Comparison of ENCODE assay signal across 17 cellular contexts in the genomic region with DNA sequence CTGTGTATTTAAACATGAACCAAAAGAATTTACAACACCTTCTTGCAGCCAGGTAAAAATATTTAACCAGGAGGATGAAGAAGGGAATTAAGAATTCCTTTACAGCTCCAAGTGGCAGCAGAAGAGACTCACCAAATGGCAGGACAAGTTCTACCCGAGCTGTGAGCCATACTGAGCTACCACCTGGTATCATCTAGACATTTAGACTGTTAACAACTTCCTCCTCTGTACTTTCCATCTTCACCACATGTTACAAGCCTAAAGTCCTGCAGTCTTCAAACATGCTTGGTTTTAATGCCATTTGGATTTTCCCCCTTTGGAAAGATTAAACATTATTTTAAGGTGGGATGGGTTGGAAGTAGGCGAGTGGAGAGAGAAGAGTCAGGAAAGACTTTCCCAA.
"Had no signal": no experiment of that assay in that cellular context is flagged by ENCODE, and none has a peak within 500 bp of the region (broad histone marks: within the 10 kb centered on the region; RNA-seq: fewer than 3 reads in every experiment).

No MANE protein-coding gene starts in this region.

- H3K36me3 ChIP-seq: breast epithelium, heart left ventricle, ovary, right lobe of liver, transverse colon had no signal

- H3K27me3 ChIP-seq: ovary, right lobe of liver, testis, transverse colon had no signal

- ATAC-seq: activated CD8-positive, alpha-beta T cell treated with anti-CD3 and anti-CD28 coated beads for 36 hours; activated naive CD4-positive, alpha-beta T cell treated with anti-CD3 and anti-CD28 coated beads, Interleukin-2, amount 50 U/mL, for 72 hours; activated T-cell treated with anti-CD3 and anti-CD28 coated beads, Interleukin-2, amount 50 U/mL, for 4 hours; activated T-helper 17 cell treated with anti-CD3 and anti-CD28 coated beads, Interleukin-2, amount 50 U/mL, for 72 hours; heart left ventricle; naive thymus-derived CD4-positive, alpha-beta T cell; right lobe of liver had no signal

- DNase-seq: activated CD4-positive, alpha-beta T cell treated with anti-CD3 and anti-CD28 coated beads for 1 hour; activated CD4-positive, alpha-beta T cell treated with anti-CD3 and anti-CD28 coated beads, Interleukin-2, amount 10 ng/mL, durations not matched to agents 7 days and 5 days; activated CD8-positive, alpha-beta T cell treated with anti-CD3 and anti-CD28 coated beads for 36 hours; activated T-cell treated with anti-CD3 and anti-CD28 coated beads, Interleukin-2, amount 50 U/mL, for 4 hours; central memory CD4-positive, alpha-beta T cell; heart left ventricle; hypothalamus; naive thymus-derived CD4-positive, alpha-beta T cell; ovary; right lobe of liver; stimulated activated CD4-positive, alpha-beta T cell treated with anti-CD3 and anti-CD28 coated beads, Interleukin-2, amount 100 ng/mL, for 48 hours; stimulated activated naive CD4-positive, alpha-beta T cell treated with Interleukin-2 at 50 U/mL for 16 hours; testis; transverse colon had no signal

- H3K4me3 ChIP-seq: breast epithelium, heart left ventricle, ovary, right lobe of liver, testis, transverse colon had no signal

- H3K9me3 ChIP-seq: breast epithelium, heart left ventricle, ovary, right lobe of liver, testis, transverse colon had no signal

- H3K27ac ChIP-seq: breast epithelium, heart left ventricle, ovary, right lobe of liver, testis, transverse colon had no signal
